In genomic region chr11:66080055-66080817, GRCh38 we compare ENCODE assay signal across 8 cellular contexts. TPM values are rescaled to one million over a fixed set of nuclear protein-coding genes. Genes with fewer than 3 reads are reported as not detected.
DNase-seq lines count a peak whose midpoint lies in the region; ATAC-seq and TF ChIP-seq lines count a peak whose summit lies in the region.

No MANE protein-coding gene starts in this region.

- no peak overlapping the region for H3K4me3 ChIP-seq in skeletal muscle satellite cell (ENCODE audit: low read length)

- H3K4me1 Mint-ChIP-seq in progenitor cell of endocrine pancreas (ENCODE audit: low read depth) = peaks cover 28% of the 10 kb centered on the region

- H3K27me3 Mint-ChIP-seq in progenitor cell of endocrine pancreas = no peaks in the 10 kb centered on the region

- no peak overlapping the region for H3K4me3 Mint-ChIP-seq in progenitor cell of endocrine pancreas (ENCODE audit: low read depth)

- H3K36me3 Mint-ChIP-seq in progenitor cell of endocrine pancreas (ENCODE audit: insufficient read depth) = peaks cover 5% of the 10 kb centered on the region

- peaks cover 15% of the 10 kb centered on the region for H3K36me3 ChIP-seq in skeletal muscle satellite cell (ENCODE audit: insufficient read depth, low read length)

- no peak overlapping the region for H3K27ac Mint-ChIP-seq in progenitor cell of endocrine pancreas

- ATAC-seq in GM21619 (IDR thresholded peaks at IDR 0.05; ENCODE audit: unreplicated experiment) = no peak

- H3K4me1 ChIP-seq in skeletal muscle satellite cell (ENCODE audit: control insufficient read depth, insufficient read depth, low read length) = peaks cover 47% of the 10 kb centered on the region

- H3K9me3 Mint-ChIP-seq in progenitor cell of endocrine pancreas (ENCODE audit: low read depth) = no peaks in the 10 kb centered on the region

- H3K27me3 ChIP-seq in skeletal muscle satellite cell (ENCODE audit: control insufficient read depth, insufficient read depth, low read length) = no peaks in the 10 kb centered on the region

- H3K4me2 ChIP-seq in skeletal muscle satellite cell (ENCODE audit: low read length) = peak overlapping the region; percentile 57

- DNase-seq in DMS 273 (lab: John Stamatoyannopoulos, UW; ENCODE audit: unreplicated experiment) (peak; percentile 11), DMS 273 treated with DMSO at 0.1 percent for 48 hours (lab: John Stamatoyannopoulos, UW) (no peak), epithelial cell of prostate (ENCODE audit: low read depth, low spot score) (no peak), NCI-H748 treated with DMSO at 0.1 percent for 48 hours (lab: John Stamatoyannopoulos, UW) (no peak), progenitor cell of endocrine pancreas (ENCODE audit: low spot score, unreplicated experiment) (no peak)
- DNase-seq in activated CD4-positive, alpha-beta T cell treated with anti-CD3 and anti-CD28 coated beads, Interleukin-2, amount 50 U/mL, for 48 hours = peak; percentile 63 to 75

- H3K27ac ChIP-seq in epithelial cell of prostate = peak overlapping the region; percentile 71

- no peak for TF ChIP-seq CTCF in progenitor cell of endocrine pancreas (IDR thresholded peaks at IDR 0.05; ENCODE audit: unreplicated experiment)

- H3K9me3 ChIP-seq in skeletal muscle satellite cell (replicated peaks; ENCODE audit: low read length) = no peaks in the 10 kb centered on the region

- peak overlapping the region; percentile 58 for H3K9ac ChIP-seq in skeletal muscle satellite cell (ENCODE audit: low read depth, low read length)

RNA-seq across cellular contexts. Expression of gene PACS1, which starts 10.2 kb away (rescaled TPM):
- 16.4 and 17.0 TPM in 2 replicates for total RNA-seq in skeletal muscle satellite cell (2012; rRNA removed)
- total RNA-seq in progenitor cell of endocrine pancreas = 68.3 and 72.3 TPM in 2 replicates

RNA-seq across cellular contexts. Expression of gene SF3B2, which starts 28.1 kb away (rescaled TPM):
- total RNA-seq in skeletal muscle satellite cell (2012; rRNA removed) = 158 and 185 TPM in 2 replicates
- 211 and 216 TPM in 2 replicates for total RNA-seq in progenitor cell of endocrine pancreas

RNA-seq across cellular contexts. Expression of gene GAL3ST3, which starts 31.3 kb away (rescaled TPM):
- total RNA-seq in skeletal muscle satellite cell (2012; rRNA removed) = not detected in 2 replicates
- 3.9 and 4.8 TPM in 2 replicates for total RNA-seq in progenitor cell of endocrine pancreas

RNA-seq across cellular contexts. Expression of gene CATSPER1, which starts 54.0 kb away (rescaled TPM):
- 0.44 and 1.0 TPM in 2 replicates for total RNA-seq in skeletal muscle satellite cell (2012; rRNA removed)
- not detected in 2 replicates for total RNA-seq in progenitor cell of endocrine pancreas

Comparison
In these comparisons a context has a peak if more than half of its experiments do, and no peak if none do; other contexts are left out.
1. DNase-seq: peak in DMS 273 (single experiment) and activated CD4-positive, alpha-beta T cell treated with anti-CD3 and anti-CD28 coated beads, Interleukin-2, amount 50 U/mL, for 48 hours (2 of 2); none in DMS 273 treated with DMSO at 0.1 percent for 48 hours (single experiment), epithelial cell of prostate (single experiment), NCI-H748 treated with DMSO at 0.1 percent for 48 hours (single experiment) and progenitor cell of endocrine pancreas (single experiment).